Comparison of ENCODE assay signal across 2 cellular contexts in genomic region chr4:145821771-145822170, GRCh38.
TF ChIP-seq lines count a peak whose summit lies in the region.

No MANE protein-coding gene starts in this region.

TF ChIP-seq in GM23338, 12 proteins besides CTCF, POLR2A, EP300 and RAD21 (continued from another document):
- no peak for TF ChIP-seq REST (IDR thresholded peaks at IDR 0.05; ENCODE audit: unreplicated experiment)
- TF ChIP-seq ZNF331 (CRISPR knock-in tag; IDR thresholded peaks at IDR 0.05; ENCODE audit: low read depth), result no peak
- no peak for TF ChIP-seq CREB1 (CRISPR knock-in tag; IDR thresholded peaks at IDR 0.05; ENCODE audit: low read depth)
- TF ChIP-seq NANOG (IDR thresholded peaks at IDR 0.05; ENCODE audit: borderline replicate concordance), result no peak
- no peak for TF ChIP-seq ETS1 (IDR thresholded peaks at IDR 0.05)
- no peak for TF ChIP-seq ZNF114 (CRISPR knock-in tag; IDR thresholded peaks at IDR 0.05)
- TF ChIP-seq JUNB (IDR thresholded peaks at IDR 0.05; ENCODE audit: unreplicated experiment), result no peak
- no peak for TF ChIP-seq EZH2phosphoT487 (IDR thresholded peaks at IDR 0.05; ENCODE audit: unreplicated experiment)
- TF ChIP-seq ZNF462 (CRISPR knock-in tag; IDR thresholded peaks at IDR 0.05), result no peak
- no peak for TF ChIP-seq EZH2 (IDR thresholded peaks at IDR 0.05; ENCODE audit: low read depth, unreplicated experiment)

TF ChIP-seq in WTC11, 78 proteins besides CTCF, POLR2A, EP300 and RAD21 (continued from another document):
- TF ChIP-seq CBFB (CRISPR knock-in tag; IDR thresholded peaks at IDR 0.05; ENCODE audit: low read depth) (no peak), MLX (CRISPR knock-in tag; IDR thresholded peaks at IDR 0.05) (no peak), CREM (CRISPR knock-in tag; IDR thresholded peaks at IDR 0.05) (no peak), NFATC4 (CRISPR knock-in tag; IDR thresholded peaks at IDR 0.05) (no peak), ZBTB43 (CRISPR knock-in tag; IDR thresholded peaks at IDR 0.05) (no peak), ZNF281 (CRISPR knock-in tag; IDR thresholded peaks at IDR 0.05) (no peak), FOXP1 (CRISPR knock-in tag; IDR thresholded peaks at IDR 0.05; ENCODE audit: borderline replicate concordance) (no peak)
TF ChIP-seq in WTC11: peak in this region for 0.
